12 cellular contexts compared by ENCODE assay signal in the genomic region with DNA sequence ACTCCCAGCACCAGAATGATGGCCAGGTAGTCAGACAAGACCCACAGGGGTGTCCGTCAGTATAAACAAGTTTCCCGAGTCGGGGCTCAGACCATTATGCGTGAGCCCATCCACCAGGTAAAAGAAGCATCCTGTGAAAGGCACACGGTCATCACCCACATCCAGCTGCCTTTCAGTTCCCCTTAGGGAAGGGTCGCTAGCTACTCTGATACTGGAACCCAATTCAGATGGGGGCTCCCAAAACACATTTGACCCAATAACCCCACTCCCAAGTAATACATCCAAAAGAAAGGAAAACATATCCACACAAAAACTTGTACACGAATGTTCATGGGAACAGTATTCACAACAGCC.
DNase-seq lines count a peak whose midpoint lies in the region; ATAC-seq and TF ChIP-seq lines count a peak whose summit lies in the region.
"Had no signal": no experiment of that assay in that cellular context is flagged by ENCODE, and none has a peak within 500 bp of the region (broad histone marks: within the 10 kb centered on the region; RNA-seq: fewer than 3 reads in every experiment).

No MANE protein-coding gene starts in this region.

- H3K9ac ChIP-seq in H9 (ENCODE audit: extremely low read depth, insufficient read length, low read length): no peak overlapping the region
- H3K9ac ChIP-seq: parathyroid adenoma had no signal

- no peak overlapping the region for H3K4me2 ChIP-seq in H9 (ENCODE audit: insufficient read depth, insufficient read length, low read length)

- H2AFZ ChIP-seq in H9 (ENCODE audit: low read length): no peak overlapping the region
- H2AFZ ChIP-seq: parathyroid adenoma had no signal

- 96 to 99% methylated on average over 7 of the region's 7 CpGs for WGBS in thyroid gland, 2 donors
- WGBS in H9 (ENCODE audit: extremely low coverage, insufficient read length, low lambda C conversion rate): no CpG with 5 or more reads among the region's 7 CpGs

- H3K4me1 ChIP-seq in lower lobe of right lung (peaks cover 54% of the 10 kb centered on the region), thyroid gland (peaks cover 31 to 54% of the 10 kb centered on the region in 2 donors), H9 (ENCODE audit: insufficient read depth, low read length) (peaks cover 10% of the 10 kb centered on the region; the same call in 1 of the 2 replicates)

- TF ChIP-seq POLR2A in thyroid gland (IDR thresholded peaks at IDR 0.05): no peak

- H3K27me3 Mint-ChIP-seq in activated T-cell treated with anti-CD3 and anti-CD28 coated beads, Interleukin-2, amount 50 U/mL, for 4 hours (ENCODE audit: low read depth): no peaks in the 10 kb centered on the region
- no peaks in the 10 kb centered on the region for H3K27me3 Mint-ChIP-seq in activated T-helper 2 cell treated with anti-CD3 and anti-CD28 coated beads, Interferon-gamma antibody, Interleukin-2, Interleukin-4, amounts not matched to agents 10 μg/mL and 5 μg/mL and 100 μg/mL, durations not matched to agents 14 hours and 24 hours and 36 hours (ENCODE audit: low read depth)
- H3K27me3 Mint-ChIP-seq in H9 (ENCODE audit: low read depth): no peaks in the 10 kb centered on the region

- H2BK12ac ChIP-seq in H9 (ENCODE audit: insufficient read length, low read depth, low read length): no peak overlapping the region

- no peaks in the 10 kb centered on the region for H3K9me3 Mint-ChIP-seq in activated T-cell treated with anti-CD3 and anti-CD28 coated beads, Interleukin-2, amount 50 U/mL, for 4 hours
- H3K9me3 Mint-ChIP-seq in activated T-helper 2 cell treated with anti-CD3 and anti-CD28 coated beads, Interferon-gamma antibody, Interleukin-2, Interleukin-4, amounts not matched to agents 10 μg/mL and 5 μg/mL and 100 μg/mL, durations not matched to agents 14 hours and 24 hours and 36 hours: no peaks in the 10 kb centered on the region
- no peaks in the 10 kb centered on the region for H3K9me3 Mint-ChIP-seq in H9

- peaks cover 29% of the 10 kb centered on the region for H3K79me2 ChIP-seq in H9 (ENCODE audit: insufficient read depth, low read length)

- H3K27ac ChIP-seq in lower lobe of right lung (peak overlapping the region; percentile 71), thyroid gland (peak overlapping the region in 2 of 3 donors; percentile 57 to 69), H9 (ENCODE audit: insufficient read length, low read depth, low read length) (no peak overlapping the region)
- H3K27ac ChIP-seq: parathyroid adenoma had no signal

- no peak overlapping the region for H3K14ac ChIP-seq in H9 (ENCODE audit: insufficient read depth, low read length)

- no peak overlapping the region for H4K5ac ChIP-seq in H9 (ENCODE audit: insufficient read length, low read depth, low read length)

- TF ChIP-seq CTCF in lower lobe of right lung (IDR thresholded peaks at IDR 0.05) (no peak), thyroid gland (IDR thresholded peaks at IDR 0.05) (no peak), H9 (conservative IDR thresholded peaks at IDR 0.05) (no peak)

- peaks cover 97% of the 10 kb centered on the region for H3K4me1 Mint-ChIP-seq in activated T-cell treated with anti-CD3 and anti-CD28 coated beads, Interleukin-2, amount 50 U/mL, for 4 hours (ENCODE audit: low read depth)
- H3K4me1 Mint-ChIP-seq in activated T-helper 2 cell treated with anti-CD3 and anti-CD28 coated beads, Interferon-gamma antibody, Interleukin-2, Interleukin-4, amounts not matched to agents 10 μg/mL and 5 μg/mL and 100 μg/mL, durations not matched to agents 14 hours and 24 hours and 36 hours (ENCODE audit: low read depth): peaks cover 71% of the 10 kb centered on the region
- peaks cover 44 to 53% of the 10 kb centered on the region in 2 experiments for H3K4me1 Mint-ChIP-seq in H9

- no peak overlapping the region for H3K4ac ChIP-seq in H9 (ENCODE audit: low read depth, low read length)

- H2BK120ac ChIP-seq in H9 (ENCODE audit: low read depth, low read length, poor library complexity, severe bottlenecking): no peak overlapping the region

- H3K4me3 ChIP-seq in lower lobe of right lung (no peak overlapping the region), thyroid gland (replicated peaks in 1 of 3) (no peak overlapping the region)
- H3K4me3 ChIP-seq: adrenal gland had no signal

- no peaks in the 10 kb centered on the region for H3K27me3 ChIP-seq in lower lobe of right lung (ENCODE audit: low read depth)
- no peaks in the 10 kb centered on the region for H3K27me3 ChIP-seq in thyroid gland
- H3K27me3 ChIP-seq in H9 (ENCODE audit: insufficient read depth, low read length): no peaks in the 10 kb centered on the region
- H3K27me3 ChIP-seq: adrenal gland had no signal

- H3K36me3 ChIP-seq in lower lobe of right lung: peaks cover 9% of the 10 kb centered on the region
- H3K36me3 ChIP-seq in thyroid gland: no peaks in the 10 kb centered on the region
- H3K36me3 ChIP-seq: adrenal gland had no signal

- H2AK5ac ChIP-seq in H9 (ENCODE audit: insufficient read length, low read length): no peak overlapping the region

- no peak for DNase-seq in activated T-cell treated with anti-CD3 and anti-CD28 coated beads, Interleukin-2, amount 50 U/mL, for 4 hours
- no peak for DNase-seq in activated T-cell treated with anti-CD3 and anti-CD28 coated beads for 4 hours
- no peak for DNase-seq in activated T-helper 2 cell treated with anti-CD3 and anti-CD28 coated beads, Interferon-gamma antibody, Interleukin-2, Interleukin-4, amounts not matched to agents 10 μg/mL and 5 μg/mL and 100 μg/mL, durations not matched to agents 14 hours and 24 hours and 36 hours (ENCODE audit: low spot score)
- no peak for DNase-seq in lower lobe of right lung
- DNase-seq in thyroid gland: no peak
- no peak for DNase-seq in H9
- no peak for DNase-seq in epidermal melanocyte (ENCODE audit: insufficient read length, low spot score)
- DNase-seq in NCI-H774 (lab: John Stamatoyannopoulos, UW): no peak
- DNase-seq: NCI-H1105 treated with DMSO at 0.1 percent for 48 hours; NK-92 treated with Interleukin-12 subunit alpha and Interleukin-12 subunit beta, amount 100 ng/mL, for 24 hours had no signal

- peak overlapping the region; percentile 83 for H3K27ac Mint-ChIP-seq in activated T-helper 2 cell treated with anti-CD3 and anti-CD28 coated beads, Interferon-gamma antibody, Interleukin-2, Interleukin-4, amounts not matched to agents 10 μg/mL and 5 μg/mL and 100 μg/mL, durations not matched to agents 14 hours and 24 hours and 36 hours
- no peak overlapping the region for H3K27ac Mint-ChIP-seq in H9

- H3K9me3 ChIP-seq in lower lobe of right lung (no peaks in the 10 kb centered on the region), thyroid gland (no peaks in the 10 kb centered on the region), H9 (ENCODE audit: control insufficient read depth, low read depth, low read length) (no peaks in the 10 kb centered on the region)
- H3K9me3 ChIP-seq: adrenal gland had no signal

- intact Hi-C loops in activated T-helper 2 cell treated with anti-CD3 and anti-CD28 coated beads, Interferon-gamma antibody, Interleukin-2, Interleukin-4, amounts not matched to agents 10 μg/mL and 5 μg/mL and 100 μg/mL, durations not matched to agents 14 hours and 24 hours and 36 hours (cut with micrococcal nuclease): no loop called here
- intact Hi-C loops in lower lobe of right lung (cut with DNase I): no loop called here
- intact Hi-C loops in thyroid gland (cut with DNase I): no loop called here

- H3K23ac ChIP-seq in H9 (ENCODE audit: insufficient read length, low read depth, low read length): no peak overlapping the region

- no peaks in the 10 kb centered on the region for H4K20me1 ChIP-seq in H9 (ENCODE audit: control insufficient read depth, insufficient read depth, insufficient read length)

- ATAC-seq in activated T-cell treated with anti-CD3 and anti-CD28 coated beads, Interleukin-2, amount 50 U/mL, for 4 hours: no peak
- no peak for ATAC-seq in lower lobe of right lung

- no peak overlapping the region for H4K91ac ChIP-seq in H9 (ENCODE audit: insufficient read length, low read depth, low read length)

- peaks cover 32% of the 10 kb centered on the region for H3K36me3 Mint-ChIP-seq in activated T-cell treated with anti-CD3 and anti-CD28 coated beads, Interleukin-2, amount 50 U/mL, for 4 hours (ENCODE audit: insufficient read depth)
- H3K36me3 Mint-ChIP-seq in activated T-helper 2 cell treated with anti-CD3 and anti-CD28 coated beads, Interferon-gamma antibody, Interleukin-2, Interleukin-4, amounts not matched to agents 10 μg/mL and 5 μg/mL and 100 μg/mL, durations not matched to agents 14 hours and 24 hours and 36 hours (ENCODE audit: low read depth): peaks cover 57% of the 10 kb centered on the region
- peaks cover 3 to 12% (median 4%) of the 10 kb centered on the region in 3 experiments; a peak in 4 of 7 replicates for H3K36me3 Mint-ChIP-seq in H9 (ENCODE audit: insufficient read depth in 1 of 3, low read depth in 3 of 3)

- no peak overlapping the region for H2BK20ac ChIP-seq in H9 (ENCODE audit: low read depth, low read length, poor library complexity, severe bottlenecking)

- no peak overlapping the region for H3K56ac ChIP-seq in H9 (ENCODE audit: insufficient read length, low read depth, low read length)

- H3T11ph ChIP-seq in H9 (ENCODE audit: low read length): no peak overlapping the region

- no peak overlapping the region for H2BK15ac ChIP-seq in H9 (ENCODE audit: low read depth, low read length)

- H3K23me2 ChIP-seq in H9 (ENCODE audit: insufficient read length, low read depth, low read length, poor library complexity, severe bottlenecking): no peaks in the 10 kb centered on the region

- H3K18ac ChIP-seq in H9 (ENCODE audit: insufficient read length, low read depth, low read length): no peak overlapping the region

- H3K4me3 Mint-ChIP-seq in activated T-cell treated with anti-CD3 and anti-CD28 coated beads, Interleukin-2, amount 50 U/mL, for 4 hours: peak overlapping the region; percentile 56
- no peak overlapping the region for H3K4me3 Mint-ChIP-seq in activated T-helper 2 cell treated with anti-CD3 and anti-CD28 coated beads, Interferon-gamma antibody, Interleukin-2, Interleukin-4, amounts not matched to agents 10 μg/mL and 5 μg/mL and 100 μg/mL, durations not matched to agents 14 hours and 24 hours and 36 hours (ENCODE audit: low read depth)
- H3K4me3 Mint-ChIP-seq in H9: no peak overlapping the region

- no peak overlapping the region for H2BK5ac ChIP-seq in H9 (ENCODE audit: insufficient read length, low read length)

- no peak overlapping the region for H4K8ac ChIP-seq in H9 (replicated peaks; ENCODE audit: insufficient read length, low read depth, low read length)

- H3K79me1 ChIP-seq in H9 (ENCODE audit: insufficient read depth, low read depth, low read length, poor library complexity, severe bottlenecking): peaks cover 21% of the 10 kb centered on the region
